Comparison of ENCODE assay signal across 8 cellular contexts in the genomic region with DNA sequence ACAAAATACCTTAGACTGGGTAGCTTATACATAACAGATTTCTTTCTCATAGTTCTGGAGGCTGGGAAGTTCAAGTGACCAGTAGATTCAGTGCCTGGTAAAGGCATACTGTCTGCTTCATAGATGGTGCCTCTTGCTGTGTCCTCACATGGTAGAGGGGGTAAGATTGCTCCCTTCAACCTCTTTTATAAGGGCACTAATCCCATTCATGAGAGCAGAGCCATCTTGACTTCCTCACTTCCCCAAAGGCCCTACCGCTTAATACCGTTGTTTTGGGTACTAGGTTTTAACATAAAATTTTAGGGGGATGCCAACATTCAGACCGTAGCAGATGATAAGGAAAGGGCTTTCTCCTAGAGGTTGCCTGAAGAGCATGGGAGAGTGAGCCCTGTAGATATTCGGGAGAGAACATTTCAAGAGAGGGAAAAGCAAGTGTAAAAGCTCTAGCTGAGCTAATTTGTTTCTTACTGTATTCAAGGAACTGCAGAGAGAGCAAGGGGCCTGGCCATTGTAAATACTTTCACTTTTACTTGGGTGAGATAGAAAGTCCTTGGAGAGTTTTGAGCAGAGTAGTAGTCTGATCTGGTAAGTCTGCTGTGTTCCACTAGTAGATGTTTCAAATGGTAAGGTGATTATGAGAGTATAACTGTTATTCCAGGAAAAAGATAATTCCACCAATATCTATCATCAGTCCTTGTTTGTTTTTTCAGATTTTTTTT. TPM values are rescaled to one million over a fixed set of nuclear protein-coding genes. Genes with fewer than 3 reads are reported as not detected.
DNase-seq lines count a peak whose midpoint lies in the region; ATAC-seq and TF ChIP-seq lines count a peak whose summit lies in the region.

No MANE protein-coding gene starts in this region.

- CTCF ChIA-PET in Panc1 (lab: Charles Lee), result no interaction called here

- ATAC-seq in GM18909 (IDR thresholded peaks at IDR 0.05; ENCODE audit: poor library complexity, unreplicated experiment) (peak; percentile 92), HG02642 (IDR thresholded peaks at IDR 0.05; ENCODE audit: poor library complexity, unreplicated experiment) (peak; percentile 91), Panc1 (peak; percentile 57), lower lobe of right lung (peak; percentile 70 to 89)

- H3K27me3 ChIP-seq in Panc1 (ENCODE audit: control insufficient read depth, insufficient read depth, low read length), result no peaks in the 10 kb centered on the region
- no peaks in the 10 kb centered on the region for H3K27me3 ChIP-seq in lower lobe of right lung (ENCODE audit: low read depth)

- H3K36me3 Mint-ChIP-seq in mesothelial cell of epicardium, result peaks cover 3% of the 10 kb centered on the region

- H3K36me3 ChIP-seq in Panc1 (ENCODE audit: control insufficient read depth, insufficient read depth, low read length), result no peaks in the 10 kb centered on the region
- H3K36me3 ChIP-seq in lower lobe of right lung, result no peaks in the 10 kb centered on the region

- TF ChIP-seq CTCF in Panc1 (IDR thresholded peaks at IDR 0.05) (no peak), lower lobe of right lung (IDR thresholded peaks at IDR 0.05) (no peak), mesothelial cell of epicardium (IDR thresholded peaks at IDR 0.05; ENCODE audit: unreplicated experiment) (no peak)

- H3K4me3 Mint-ChIP-seq in mesothelial cell of epicardium, result no peak overlapping the region

- no peaks in the 10 kb centered on the region for H3K27me3 Mint-ChIP-seq in mesothelial cell of epicardium (ENCODE audit: low read depth)

- H3K9me3 Mint-ChIP-seq in mesothelial cell of epicardium, result peaks cover 5% of the 10 kb centered on the region

- DNase-seq in Panc1 (ENCODE audit: low read depth, low spot score), result no peak
- DNase-seq in lower lobe of right lung, result no peak
- DNase-seq in HPDE6-E6E7 (ENCODE audit: extremely low spot score), result no peak
- no peak for DNase-seq in mesothelial cell of epicardium (ENCODE audit: low spot score in 2 of 2, unreplicated experiment in 2 of 2)
- DNase-seq in putamen (ENCODE audit: low spot score), result no peak
- no peak for DNase-seq in central memory CD4-positive, alpha-beta T cell

- in situ Hi-C loops in Panc1 (cut with HindIII; ENCODE audit: low pct_unique_long_range_greater_than_20kb, low sequenced_read_pairs), result loop anchor here (25.0 kb wide), 1 partner anchor 90 kb away; the partner anchor contains the start of gene CCT2

- intact Hi-C loops in Panc1 (cut with micrococcal nuclease; ENCODE audit: unreplicated experiment), result no loop called here
- intact Hi-C loops in lower lobe of right lung (cut with DNase I), result no loop called here

- H3K27ac Mint-ChIP-seq in mesothelial cell of epicardium, result no peak overlapping the region

- H3K27ac ChIP-seq in Panc1 (ENCODE audit: low read length), result 0 out of 2 replicates have a peak overlapping the region, but pooled peaks have one; percentile 3
- peak overlapping the region; percentile 16 for H3K27ac ChIP-seq in lower lobe of right lung

- peaks cover 19% of the 10 kb centered on the region for H3K4me1 ChIP-seq in Panc1 (ENCODE audit: control insufficient read depth, insufficient read depth, low read length)
- peaks cover 23% of the 10 kb centered on the region for H3K4me1 ChIP-seq in lower lobe of right lung

- no TSS peak for BruUV-seq in Panc1 (replicated peaks; lab: Mats Ljungman, UMichigan)

- H3K9me3 ChIP-seq in Panc1 (ENCODE audit: control insufficient read depth, insufficient read depth, low read depth, low read length) (no peaks in the 10 kb centered on the region), lower lobe of right lung (no peaks in the 10 kb centered on the region)

- POLR2A ChIA-PET in Panc1 (lab: Charles Lee), result no interaction called here

- H3K4me3 ChIP-seq in Panc1 (ENCODE audit: low read depth in 2 of 2, low read length in 2 of 2), result no peak overlapping the region
- no peak overlapping the region for H3K4me3 ChIP-seq in lower lobe of right lung

- H3K4me1 Mint-ChIP-seq in mesothelial cell of epicardium, result peaks cover 19% of the 10 kb centered on the region

RNA-seq across cellular contexts. Expression of gene FRS2, which starts 27.3 kb away (rescaled TPM):
- 26.6 TPM for total RNA-seq in Panc1 (2021; ENCODE audit: unreplicated experiment)
- 8.2 TPM for polyA plus RNA-seq in Panc1 (2012; ENCODE audit: insufficient read length)
- 29.7 TPM for total RNA-seq in lower lobe of right lung
- 46.1 to 49.2 TPM (median 47.8 TPM) in 3 replicates for total RNA-seq in mesothelial cell of epicardium
